6 cellular contexts compared by ENCODE assay signal in genomic region chr2:202613479-202613878, GRCh38.
"Had no signal": no experiment of that assay in that cellular context is flagged by ENCODE, and none has a peak within 500 bp of the region (broad histone marks: within the 10 kb centered on the region; RNA-seq: fewer than 3 reads in every experiment).

No MANE protein-coding gene starts in this region.

- H3K27ac ChIP-seq: HL-60 had no signal

- H3K4me3 Mint-ChIP-seq: IgD-negative memory B cell had no signal

- H3K9me3 Mint-ChIP-seq: IgD-negative memory B cell had no signal

- FAIRE-seq: HTR-8/SVneo had no signal

- H3K27ac Mint-ChIP-seq: IgD-negative memory B cell had no signal

- H3K27me3 Mint-ChIP-seq: IgD-negative memory B cell had no signal

- DNase-seq: IMR-90, KBM-7, KG1 had no signal

- H3K36me3 Mint-ChIP-seq: IgD-negative memory B cell had no signal
